In the genomic region with DNA sequence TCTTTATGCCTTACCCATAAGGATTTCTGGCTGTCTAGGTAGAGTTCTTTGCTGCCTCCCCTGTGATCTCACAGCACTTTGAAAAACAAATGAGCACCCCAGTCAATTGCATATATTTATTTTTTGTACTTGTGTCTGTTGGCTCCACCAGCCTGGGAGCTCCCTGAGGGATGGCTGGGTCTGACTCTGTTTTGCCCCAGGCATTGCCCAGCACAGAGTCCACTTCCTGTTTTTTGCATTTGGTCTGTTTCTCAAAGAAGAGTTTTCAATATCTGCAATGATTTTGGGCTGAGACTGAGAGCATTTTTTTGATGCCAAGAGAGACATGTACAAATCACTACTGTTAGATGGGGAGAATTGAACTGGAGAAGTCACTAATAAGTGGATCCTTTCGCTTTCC, we compare ENCODE assay signal across 31 cellular contexts.
"Had no signal": no experiment of that assay in that cellular context is flagged by ENCODE, and none has a peak within 500 bp of the region (broad histone marks: within the 10 kb centered on the region; RNA-seq: fewer than 3 reads in every experiment).

No MANE protein-coding gene starts in this region.

- H3K4me1 ChIP-seq: prostate gland, upper lobe of right lung had no signal

- H3K4me3 ChIP-seq: pancreas, prostate gland, sigmoid colon, thyroid gland, upper lobe of right lung had no signal

- H3K9me3 ChIP-seq: pancreas, prostate gland, sigmoid colon, thyroid gland, upper lobe of right lung had no signal

- H3K27ac ChIP-seq: brain microvascular endothelial cell, pancreas, prostate gland, sigmoid colon, thyroid gland, upper lobe of right lung had no signal

- ATAC-seq: esophagus mucosa; left colon; pancreas; stimulated activated memory B cell treated with anti-CD40 and anti-IgM and Interleukin-4, amounts not matched to agents 10 μg/mL and 1 μg/mL and 100 μg/mL, for 72 hours; stimulated activated naive CD8-positive, alpha-beta T cell treated with anti-CD3 and anti-CD28 coated beads, Interleukin-15, amount 100 ng/mL, for 72 hours; upper lobe of right lung had no signal

- DNase-seq: activated CD4-positive, alpha-beta memory T cell treated with anti-CD3 and anti-CD28 coated beads for 36 hours; activated CD4-positive, alpha-beta T cell treated with anti-CD3 and anti-CD28 coated beads, Interleukin-2, amount 10 ng/mL, durations not matched to agents 24 days and 14 days; activated CD4-positive, CD25-positive, alpha-beta regulatory T cell treated with anti-CD3 and anti-CD28 coated beads, Interleukin-2, amount 50 U/mL, for 72 hours; activated CD8-positive, alpha-beta memory T cell treated with anti-CD3 and anti-CD28 coated beads, Interleukin-2, amount 50 U/mL, for 4 hours; activated effector memory CD4-positive, alpha-beta T cell treated with anti-CD3 and anti-CD28 coated beads, Interleukin-2, amount 50 U/mL, for 16 hours; activated naive CD4-positive, alpha-beta T cell treated with anti-CD3 and anti-CD28 coated beads, Interleukin-2, amount 10 ng/mL, durations not matched to agents 7 days and 5 days; activated naive CD8-positive, alpha-beta T cell treated with anti-CD3 and anti-CD28 coated beads, Interleukin-2, amount 10 ng/mL, durations not matched to agents 7 days and 5 days; activated T-cell treated with anti-CD3 and anti-CD28 coated beads, Interleukin-2, amount 50 U/mL, for 1 hour; brain microvascular endothelial cell; caudate nucleus; endodermal cell; foreskin fibroblast; head of caudate nucleus; hippocampal formation; left colon; naive B cell; nucleus accumbens; pancreas; retina; sigmoid colon; small intestine; stimulated activated CD4-positive, alpha-beta T cell treated with anti-CD3 and anti-CD28 coated beads, Interleukin-1b, Interleukin-23, amount 100 ng/mL, for 48 hours; stimulated activated CD4-positive, alpha-beta T cell treated with anti-CD3 and anti-CD28 coated beads, Interleukin-4, amount 100 ng/mL, for 4 hours; stimulated activated CD8-positive, alpha-beta memory T cell treated with anti-CD3 and anti-CD28 coated beads, Interleukin-4, amount 100 ng/mL, for 48 hours; stimulated activated naive CD8-positive, alpha-beta T cell treated with anti-CD3 and anti-CD28 coated beads, Interleukin-15, amount 100 ng/mL, for 72 hours; substantia nigra; thyroid gland; upper lobe of right lung had no signal

- H3K27me3 ChIP-seq: pancreas, thyroid gland, upper lobe of right lung had no signal

- H3K36me3 ChIP-seq: brain microvascular endothelial cell, pancreas, prostate gland, sigmoid colon, thyroid gland, upper lobe of right lung had no signal
